8 cellular contexts compared by ENCODE assay signal in genomic region chr18:12408247-12408869, GRCh38. TPM values are rescaled to one million over a fixed set of nuclear protein-coding genes. Genes with fewer than 3 reads are reported as not detected.
DNase-seq lines count a peak whose midpoint lies in the region; TF ChIP-seq lines count a peak whose summit lies in the region.

No MANE protein-coding gene starts in this region.

- H3K4me1 ChIP-seq in CD8-positive, alpha-beta memory T cell (ENCODE audit: insufficient read depth, low read length) = peaks cover 14% of the 10 kb centered on the region
- H3K4me1 ChIP-seq in HAP-1 (peaks cover 13% of the 10 kb centered on the region), esophagus squamous epithelium (peaks cover 7 to 28% (median 11%) of the 10 kb centered on the region in 3 donors), neuron (ENCODE audit: insufficient read depth, low read length) (peaks cover 9% of the 10 kb centered on the region)

- TF ChIP-seq POLR2A in esophagus squamous epithelium (IDR thresholded peaks at IDR 0.05) = no peak

- no peak for TF ChIP-seq CTCF in esophagus squamous epithelium (IDR thresholded peaks at IDR 0.05)
- TF ChIP-seq CTCF in GM10248 (IDR thresholded peaks at IDR 0.05; ENCODE audit: control extremely low read depth, extremely low read depth, low read depth, missing control alignments) = no peak

- POLR2A ChIA-PET in CD8-positive, alpha-beta memory T cell (lab: Charles Lee) = interaction anchor here (0.6 to 1.6 kb wide), 4 partner anchors 31 to 558 kb away, joined by 3 to 24 read pairs (median 4); partner anchors contain the start of genes AFG3L2, CEP76, PSMG2 and SEH1L
- POLR2A ChIA-PET in GM10248 (lab: Yijun Ruan, JAX) = interaction anchor here (0.6 kb wide), 1 partner anchor 263 kb away, joined by 4 read pairs; no protein-coding TSS in a partner anchor

- H3K27ac Mint-ChIP-seq in CD8-positive, alpha-beta memory T cell = peak overlapping the region in 7 of 8 donors; percentile 7 to 73 (median 38)

- H3K9ac ChIP-seq in SK-N-MC (ENCODE audit: insufficient read length) = peak overlapping the region; percentile 89

- H3K27me3 ChIP-seq in CD8-positive, alpha-beta memory T cell (ENCODE audit: insufficient read depth, low read length, poor library complexity, severe bottlenecking) = no peaks in the 10 kb centered on the region
- H3K27me3 ChIP-seq in HAP-1 (ENCODE audit: low read depth) (peaks cover 3% of the 10 kb centered on the region), esophagus squamous epithelium (peaks cover 0 to 29% (median 0%) of the 10 kb centered on the region in 4 donors), neuron (ENCODE audit: insufficient read depth, low read length) (no peaks in the 10 kb centered on the region)

- peak overlapping the region; percentile 54 to 91 (median 75) for H3K4me3 Mint-ChIP-seq in CD8-positive, alpha-beta memory T cell

- H3K4me3 ChIP-seq in CD8-positive, alpha-beta memory T cell (ENCODE audit: low read length) = no peak overlapping the region
- H3K4me3 ChIP-seq in HAP-1 (peak overlapping the region; percentile 47), SK-N-MC (peak overlapping the region; percentile 98), esophagus squamous epithelium (peak overlapping the region; percentile 45 to 76 (median 58)), neuron (ENCODE audit: low read length) (peak overlapping the region; percentile 65)

- no peaks in the 10 kb centered on the region for H3K36me3 ChIP-seq in CD8-positive, alpha-beta memory T cell (ENCODE audit: insufficient read depth, low read length)
- H3K36me3 ChIP-seq in HAP-1 (replicated peaks) (no peaks in the 10 kb centered on the region), SK-N-MC (ENCODE audit: insufficient read depth, low read length) (peaks cover 16% of the 10 kb centered on the region), esophagus squamous epithelium (no peaks in the 10 kb centered on the region), neuron (ENCODE audit: insufficient read depth, low read length) (no peaks in the 10 kb centered on the region)

- peak in 1 of 5 donors; percentile 15 for DNase-seq in CD8-positive, alpha-beta memory T cell
- peak in 1 of 2 experiments; percentile 40 for DNase-seq in HAP-1 (ENCODE audit: low spot score in 2 of 2)
- no peak for DNase-seq in SK-N-MC (ENCODE audit: low read depth, low spot score)
- DNase-seq in esophagus squamous epithelium (lab: John Stamatoyannopoulos, UW) = no peak
- no peak for DNase-seq in H4 (ENCODE audit: low spot score)
- no peak for DNase-seq in GM10248 (ENCODE audit: extremely low spot score)
- DNase-seq in islet precursor cell = no peak

- H3K9me3 ChIP-seq in CD8-positive, alpha-beta memory T cell (ENCODE audit: low read length) = no peaks in the 10 kb centered on the region
- no peaks in the 10 kb centered on the region for H3K9me3 ChIP-seq in HAP-1
- H3K9me3 ChIP-seq in SK-N-MC (ENCODE audit: low read depth, low read length) = no peaks in the 10 kb centered on the region
- no peaks in the 10 kb centered on the region for H3K9me3 ChIP-seq in esophagus squamous epithelium
- H3K9me3 ChIP-seq in neuron (ENCODE audit: low read length) = no peaks in the 10 kb centered on the region

- peak overlapping the region; percentile 63 for H2AFZ ChIP-seq in neuron (ENCODE audit: low read depth, low read length)

- intact Hi-C loops in esophagus squamous epithelium (cut with DNase I) = no loop called here

- WGBS in esophagus squamous epithelium, 2 donors = 9 to 29% methylated on average over 4 to 8 of the region's 32 CpGs

- in situ Hi-C loops in HAP-1 (cut with MboI; ENCODE audit: low sequenced_read_pairs) = no loop called here

- H3K27me3 Mint-ChIP-seq in CD8-positive, alpha-beta memory T cell = peaks cover 9 to 11% of the 10 kb centered on the region in 2 donors

- CTCF ChIA-PET in CD8-positive, alpha-beta memory T cell (lab: Charles Lee) = interaction anchor here (1.0 to 7.9 kb wide), 3 partner anchors 16 to 526 kb away, joined by 3 to 63 read pairs (median 3); no protein-coding TSS in a partner anchor
- CTCF ChIA-PET in GM10248 (lab: Yijun Ruan, JAX) = interaction anchor here (1.4 to 4.4 kb wide), 4 partner anchors 11 to 80 kb away, joined by 3 to 31 read pairs (median 6); no protein-coding TSS in a partner anchor

- no peaks in the 10 kb centered on the region for H3K36me3 Mint-ChIP-seq in CD8-positive, alpha-beta memory T cell

- no peaks in the 10 kb centered on the region for H3K9me3 Mint-ChIP-seq in CD8-positive, alpha-beta memory T cell

- H3K4me1 Mint-ChIP-seq in CD8-positive, alpha-beta memory T cell = peaks cover 14 to 31% (median 25%) of the 10 kb centered on the region in 3 donors

- no peak overlapping the region for H3K27ac ChIP-seq in CD8-positive, alpha-beta memory T cell (ENCODE audit: low read depth, low read length)
- H3K27ac ChIP-seq in SK-N-MC = peak overlapping the region; percentile 80; the same call in 1 of the 2 replicates
- peak overlapping the region; percentile 76 to 89 (median 84) for H3K27ac ChIP-seq in esophagus squamous epithelium

RNA-seq across cellular contexts. Expression of gene PRELID3A, which starts 0.6 kb away (rescaled TPM):
- total RNA-seq in CD8-positive, alpha-beta memory T cell = 1 to 10 TPM; 4.2 to 4.7 TPM
- polyA plus RNA-seq in CD8-positive, alpha-beta memory T cell = not detected
- 1 to 10 TPM in 2 of 4 donors, under 1 TPM in 2; 0.31 to 1.9 (median 1.2) TPM for total RNA-seq in esophagus squamous epithelium
- 3.0 and 7.7 TPM in 2 replicates for total RNA-seq in H4 (2014; rRNA removed; shearing (Covaris generic))

RNA-seq across cellular contexts. Expression of gene AFG3L2, which starts 31.3 kb away (rescaled TPM):
- 10 to 100 TPM; 75.6 to 75.8 TPM for total RNA-seq in CD8-positive, alpha-beta memory T cell
- polyA plus RNA-seq in CD8-positive, alpha-beta memory T cell = 38.4 TPM
- total RNA-seq in esophagus squamous epithelium = 10 to 100 TPM; 41.5 to 62.9 (median 58.1) TPM
- 52.6 and 54.5 TPM in 2 replicates for total RNA-seq in H4 (2014; rRNA removed; shearing (Covaris generic))
